ENCODE assay signal across 15 cellular contexts in the genomic region with DNA sequence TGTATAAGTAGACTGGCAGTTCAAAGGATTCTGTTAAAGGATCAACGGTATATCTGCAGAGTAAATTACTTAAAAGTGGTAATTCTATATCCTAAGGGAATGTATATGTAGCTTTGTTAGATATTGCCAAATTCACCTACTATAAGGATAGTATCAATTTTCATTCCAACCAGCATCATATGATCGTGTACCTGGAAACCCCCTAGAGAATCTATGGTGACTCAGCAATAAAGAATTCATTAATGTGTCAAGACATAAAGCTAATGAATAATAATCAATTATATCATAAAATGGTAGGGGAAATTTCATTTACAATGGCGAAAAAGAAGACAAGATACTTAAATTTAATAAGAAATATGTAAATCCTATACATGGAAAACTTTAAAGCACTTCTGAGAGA.
DNase-seq lines count a peak whose midpoint lies in the region; ATAC-seq, FAIRE-seq and TF ChIP-seq lines count a peak whose summit lies in the region.
"Had no signal": no experiment of that assay in that cellular context is flagged by ENCODE, and none has a peak within 500 bp of the region (broad histone marks: within the 10 kb centered on the region; RNA-seq: fewer than 3 reads in every experiment).

No MANE protein-coding gene starts in this region.

- in situ Hi-C loops in KBM-7 (cut with MboI; ENCODE audit: low pct_unique_long_range_greater_than_20kb, low sequenced_read_pairs), result no loop called here

- H3K9me3 Mint-ChIP-seq in Calu3 (ENCODE audit: low read depth, unreplicated experiment), result peaks cover 3% of the 10 kb centered on the region
- H3K9me3 Mint-ChIP-seq: IgD-negative memory B cell had no signal

- H3K9me1 ChIP-seq in keratinocyte (ENCODE audit: control insufficient read depth, extremely low read depth, insufficient read depth, low read length), result no peaks in the 10 kb centered on the region

- H4K20me1 ChIP-seq in PC-3 (ENCODE audit: low read length), result no peaks in the 10 kb centered on the region
- H4K20me1 ChIP-seq in keratinocyte (ENCODE audit: control insufficient read depth, extremely low read depth, insufficient read depth, low read length), result no peaks in the 10 kb centered on the region

- H3K4me3 Mint-ChIP-seq in Calu3 (ENCODE audit: low read depth, unreplicated experiment), result no peak overlapping the region
- H3K4me3 Mint-ChIP-seq: CD14-positive monocyte; CD8-positive, alpha-beta T cell; IgD-negative memory B cell had no signal

- H3K4me1 ChIP-seq in A549, result peaks cover 32% of the 10 kb centered on the region
- H3K4me1 ChIP-seq in PC-3 (ENCODE audit: insufficient read depth, low read length), result peaks cover 22% of the 10 kb centered on the region
- peaks cover 5% of the 10 kb centered on the region for H3K4me1 ChIP-seq in keratinocyte (ENCODE audit: control insufficient read depth, extremely low read depth, insufficient read depth, low read length)

- H3K4me2 ChIP-seq in A549 (peak overlapping the region; percentile 5; the same call in 1 of the 3 replicates), PC-3 (ENCODE audit: low read length) (no peak overlapping the region), keratinocyte (ENCODE audit: control insufficient read depth, extremely low read depth, insufficient read depth, low read depth, low read length) (no peak overlapping the region)

- WGBS in A549 (ENCODE audit: missing lambda C conversion rate), result 45% methylated on average over 3 of the region's 3 CpGs

- H3K9ac ChIP-seq in PC-3 (ENCODE audit: low read length) (no peak overlapping the region), keratinocyte (ENCODE audit: control insufficient read depth, extremely low read depth, insufficient read depth, low read length) (no peak overlapping the region)
- H3K9ac ChIP-seq: GM23248 had no signal

- POLR2A ChIA-PET in A549 (lab: Yijun Ruan, JAX), result no interaction called here
- POLR2A ChIA-PET in PC-3 (lab: Charles Lee; ENCODE audit: unreplicated experiment), result no interaction called here

- H3K9me3 ChIP-seq in A549, result no peaks in the 10 kb centered on the region
- H3K9me3 ChIP-seq in PC-3 (ENCODE audit: low read length), result no peaks in the 10 kb centered on the region
- no peaks in the 10 kb centered on the region for H3K9me3 ChIP-seq in keratinocyte (ENCODE audit: control insufficient read depth, low read depth, low read length)

- intact Hi-C loops in PC-3 (cut with micrococcal nuclease) (no loop called here), Calu3 (cut with micrococcal nuclease; ENCODE audit: unreplicated experiment) (no loop called here)

- peak overlapping the region; percentile 27 to 73; a peak in 4 of 6 replicates for H3K27ac ChIP-seq in A549
- no peak overlapping the region for H3K27ac ChIP-seq in PC-3 (ENCODE audit: low read length)
- H3K27ac ChIP-seq in keratinocyte (ENCODE audit: control insufficient read depth, insufficient read depth, low read length), result no peak overlapping the region
- H3K27ac ChIP-seq: GM23248, HL-60 had no signal

- H3K79me2 ChIP-seq in PC-3 (ENCODE audit: low read length) (no peaks in the 10 kb centered on the region), keratinocyte (ENCODE audit: control insufficient read depth, insufficient read depth, low read length) (no peaks in the 10 kb centered on the region)

- no peaks in the 10 kb centered on the region for H3K9me2 ChIP-seq in PC-3 (replicated peaks; ENCODE audit: low read length)

- TF ChIP-seq EP300 in A549 (IDR thresholded peaks at IDR 0.05), result no peak

- TF ChIP-seq CTCF in A549 (IDR thresholded peaks at IDR 0.05) (no peak), PC-3 (conservative IDR thresholded peaks at IDR 0.05; ENCODE audit: low read depth, low read length) (no peak), keratinocyte (optimal IDR thresholded peaks at IDR 0.05 in 1 of 3, IDR thresholded peaks at IDR 0.05 in 1 of 3, conservative IDR thresholded peaks at IDR 0.05 in 1 of 3; ENCODE audit: extremely low read depth in 1 of 3, insufficient read depth in 2 of 3, low read length in 3 of 3) (no peak), Calu3 (IDR thresholded peaks at IDR 0.05; ENCODE audit: unreplicated experiment) (no peak)

- peak; percentile 13 for FAIRE-seq in A549 (lab: Jason Lieb, UNC)
- no peak for FAIRE-seq in keratinocyte (lab: Jason Lieb, UNC)
- FAIRE-seq: GM12878, H54 had no signal

- H3K27me3 ChIP-seq in PC-3 (ENCODE audit: low read length), result no peaks in the 10 kb centered on the region
- H3K27me3 ChIP-seq in keratinocyte (ENCODE audit: control insufficient read depth, extremely low read depth, insufficient read depth, low read length), result no peaks in the 10 kb centered on the region

- BruUV-seq in PC-3 (replicated peaks; lab: Mats Ljungman, UMichigan) (no TSS peak), Calu3 (replicated peaks; lab: Mats Ljungman, UMichigan) (no TSS peak)

- H3K36me3 ChIP-seq in PC-3 (ENCODE audit: low read depth, low read length), result no peaks in the 10 kb centered on the region
- H3K36me3 ChIP-seq in keratinocyte (ENCODE audit: control insufficient read depth in 2 of 2, extremely low read depth in 1 of 2, insufficient read depth in 2 of 2, low read length in 2 of 2), result no peaks in the 10 kb centered on the region

- no peak for ATAC-seq in A549
- ATAC-seq in PC-3, result no peak
- ATAC-seq: CD8-positive, alpha-beta T cell; GM12878 had no signal

- no peak for TF ChIP-seq POLR2A in A549 (IDR thresholded peaks at IDR 0.05; ENCODE audit: low read length)

- CTCF ChIA-PET in A549 (lab: Yijun Ruan, JAX) (no interaction called here), PC-3 (lab: Charles Lee) (interaction anchor here (0.9 kb wide), 1 partner anchor 67 kb away, joined by 3 read pairs; no protein-coding TSS in a partner anchor), Calu3 (lab: Charles Lee) (no interaction called here)

- H2AFZ ChIP-seq in PC-3 (ENCODE audit: low read length), result no peak overlapping the region
- H2AFZ ChIP-seq in keratinocyte (ENCODE audit: control insufficient read depth, low read length), result peak overlapping the region; percentile 30
- H2AFZ ChIP-seq: GM23248 had no signal

- H3F3A ChIP-seq in PC-3 (ENCODE audit: low read length, unreplicated experiment), result no peaks in the 10 kb centered on the region

- no peaks in the 10 kb centered on the region for H3K27me3 Mint-ChIP-seq in Calu3 (ENCODE audit: unreplicated experiment)
- H3K27me3 Mint-ChIP-seq: IgD-negative memory B cell had no signal

- no peak for TF ChIP-seq RAD21 in A549 (conservative IDR thresholded peaks at IDR 0.05 in 1 of 2, IDR thresholded peaks at IDR 0.05 in 1 of 2)

- DNase-seq in A549 (ENCODE audit: low read depth in 1 of 2, low spot score in 1 of 2) (no peak), COLO829 (ENCODE audit: low spot score) (peak; percentile 15), PC-3 (peak; percentile 32), keratinocyte (ENCODE audit: low read depth, low spot score) (no peak), Calu3 (no peak), KBM-7 (no peak)
- DNase-seq: Caco-2; CD8-positive, alpha-beta T cell; DMS53; GM23248 had no signal

- no peaks in the 10 kb centered on the region for H3K36me3 Mint-ChIP-seq in Calu3 (ENCODE audit: insufficient read depth, unreplicated experiment)
- H3K36me3 Mint-ChIP-seq: CD14-positive monocyte; CD8-positive, alpha-beta T cell; IgD-negative memory B cell had no signal

- peaks cover 41% of the 10 kb centered on the region for H3K4me1 Mint-ChIP-seq in Calu3 (ENCODE audit: low read depth, unreplicated experiment)
- H3K4me1 Mint-ChIP-seq: CD14-positive monocyte, IgD-negative memory B cell had no signal

- no peak overlapping the region for H3K27ac Mint-ChIP-seq in Calu3 (ENCODE audit: unreplicated experiment)
- H3K27ac Mint-ChIP-seq: CD14-positive monocyte; CD8-positive, alpha-beta T cell; IgD-negative memory B cell had no signal

- H3K4me3 ChIP-seq in A549 (no peak overlapping the region), PC-3 (ENCODE audit: low read length) (no peak overlapping the region), keratinocyte (ENCODE audit: control insufficient read depth in 2 of 3, extremely low read depth in 1 of 3, insufficient read depth in 2 of 3, low read depth in 1 of 3, low read length in 3 of 3) (no peak overlapping the region)
- H3K4me3 ChIP-seq: GM12878, GM23248 had no signal

- dilution Hi-C loops in keratinocyte (cut with MboI; ENCODE audit: extremely low pct_ligation_motif_present, low sequenced_read_pairs), result no loop called here

TF ChIP-seq in A549, 52 proteins besides CTCF, POLR2A, EP300 and RAD21:
- TF ChIP-seq TFCP2L1 (CRISPR knock-in tag; IDR thresholded peaks at IDR 0.05) (no peak), MAFK (IDR thresholded peaks at IDR 0.05; ENCODE audit: partially characterized antibody) (peak; percentile 94), NFE2L2 (conservative IDR thresholded peaks at IDR 0.05; ENCODE audit: low read length) (peak; percentile 80), FOSL2 (IDR thresholded peaks at IDR 0.05) (no peak), FOSL2 (CRISPR knock-in tag; IDR thresholded peaks at IDR 0.05) (peak; percentile 23; the same call in 1 of the 2 replicates)

Comparison
In these comparisons a context has a peak if more than half of its experiments do, and no peak if none do; other contexts are left out.
1. DNase-seq: peak in COLO829 (single experiment) and PC-3 (single experiment); none in A549 (0 of 2), keratinocyte (single experiment), Calu3 (single experiment) and KBM-7 (single experiment).
2. H3K27ac ChIP-seq: peak in A549 (2 of 2); none in PC-3 (single experiment) and keratinocyte (single experiment).